ENCODE assay signal across 19 cellular contexts in genomic region chr15:63482874-63483323, GRCh38. TPM values are rescaled to one million over a fixed set of nuclear protein-coding genes. Genes with fewer than 3 reads are reported as not detected.
DNase-seq lines count a peak whose midpoint lies in the region; ATAC-seq and TF ChIP-seq lines count a peak whose summit lies in the region.
"Had no signal": no experiment of that assay in that cellular context is flagged by ENCODE, and none has a peak within 500 bp of the region (broad histone marks: within the 10 kb centered on the region; RNA-seq: fewer than 3 reads in every experiment).

No MANE protein-coding gene starts in this region.

- H3K27me3 Mint-ChIP-seq in activated naive CD8-positive, alpha-beta T cell = no peaks in the 10 kb centered on the region
- H3K27me3 Mint-ChIP-seq: natural killer cell treated with Interleukin-12 subunit alpha and Interleukin-12 subunit beta and Interleukin-15 and Interleukin-18, amount 100 ng/mL, for 72 hours had no signal

- H3K4me1 Mint-ChIP-seq in activated naive CD8-positive, alpha-beta T cell (ENCODE audit: low read depth) = peaks cover 85% of the 10 kb centered on the region

- H3K36me3 Mint-ChIP-seq in activated naive CD8-positive, alpha-beta T cell = no peaks in the 10 kb centered on the region
- H3K36me3 Mint-ChIP-seq: natural killer cell treated with Interleukin-12 subunit alpha and Interleukin-12 subunit beta and Interleukin-15 and Interleukin-18, amount 100 ng/mL, for 72 hours had no signal

- H3K4me3 Mint-ChIP-seq in activated naive CD8-positive, alpha-beta T cell = peak overlapping the region; percentile 23
- H3K4me3 Mint-ChIP-seq: natural killer cell treated with Interleukin-12 subunit alpha and Interleukin-12 subunit beta and Interleukin-15 and Interleukin-18, amount 100 ng/mL, for 72 hours had no signal

- no peak for TF ChIP-seq CTCF in AG10803 (conservative IDR thresholded peaks at IDR 0.05; ENCODE audit: low read length)

- H3K27ac Mint-ChIP-seq in activated naive CD8-positive, alpha-beta T cell = peak overlapping the region; percentile 75
- H3K27ac Mint-ChIP-seq: natural killer cell treated with Interleukin-12 subunit alpha and Interleukin-12 subunit beta and Interleukin-15 and Interleukin-18, amount 100 ng/mL, for 72 hours had no signal

- ATAC-seq in left lobe of liver = peak; percentile 71
- ATAC-seq: heart left ventricle, right cardiac atrium had no signal

- H3K9me3 Mint-ChIP-seq in activated naive CD8-positive, alpha-beta T cell (ENCODE audit: low read depth) = no peaks in the 10 kb centered on the region
- H3K9me3 Mint-ChIP-seq: natural killer cell treated with Interleukin-12 subunit alpha and Interleukin-12 subunit beta and Interleukin-15 and Interleukin-18, amount 100 ng/mL, for 72 hours had no signal

- peak; percentile 28 for DNase-seq in AG10803 (ENCODE audit: low read depth)
- DNase-seq in LoVo (ENCODE audit: low spot score) = peak; percentile 79
- no peak for DNase-seq in left lobe of liver (ENCODE audit: low spot score)
- DNase-seq in HuH-7 (ENCODE audit: low spot score) = no peak
- DNase-seq in COLO668 (lab: John Stamatoyannopoulos, UW; ENCODE audit: unreplicated experiment) = no peak
- no peak for DNase-seq in retina
- DNase-seq in NCI-H146 (lab: John Stamatoyannopoulos, UW) = no peak
- DNase-seq: activated CD4-positive, alpha-beta T cell treated with anti-CD3 and anti-CD28 coated beads, Interleukin-2, amount 50 U/mL, for 1 hour; activated naive CD4-positive, alpha-beta T cell; central memory CD4-positive, alpha-beta T cell; heart left ventricle; NCI-H1048; NCI-H510A; stimulated activated CD4-positive, alpha-beta T cell treated with anti-CD3 and anti-CD28 coated beads, Interleukin-4, amount 100 ng/mL, for 1 hour; transverse colon had no signal

- H3K4me3 ChIP-seq in AG10803 (ENCODE audit: low read length) = no peak overlapping the region
- H3K4me3 ChIP-seq: BLaER1, heart left ventricle, transverse colon had no signal

RNA-seq across cellular contexts. Expression of gene USP3, which starts 21.5 kb away (rescaled TPM):
- 22.0 TPM for total RNA-seq in left lobe of liver

Comparison
In these comparisons a context has a peak if more than half of its experiments do, and no peak if none do; other contexts are left out.
1. DNase-seq: peak in AG10803 (single experiment) and LoVo (single experiment); none in left lobe of liver (single experiment), HuH-7 (single experiment), COLO668 (single experiment), retina (single experiment) and NCI-H146 (single experiment).